1 cellular context compared by ENCODE assay signal in genomic region chr10:3756360-3756740, GRCh38.
TF ChIP-seq lines count a peak whose summit lies in the region.

No MANE protein-coding gene starts in this region.

TF ChIP-seq in K562, 482 proteins besides CTCF, POLR2A, EP300 and RAD21:
- TF ChIP-seq THAP12 (CRISPR knock-in tag; IDR thresholded peaks at IDR 0.05) (no peak), CC2D1A (IDR thresholded peaks at IDR 0.05) (no peak), ATF1 (CRISPR knock-in tag; IDR thresholded peaks at IDR 0.05) (no peak), ATF1 (tag; IDR thresholded peaks at IDR 0.05) (no peak), HOMEZ (CRISPR knock-in tag; IDR thresholded peaks at IDR 0.05) (no peak), ZNF512 (tag; IDR thresholded peaks at IDR 0.05) (peak; percentile 42; the same call in 1 of the 2 replicates), ZBTB7A (IDR thresholded peaks at IDR 0.05; ENCODE audit: borderline replicate concordance, control insufficient read depth, low read depth, low read length) (no peak), ZNF431 (CRISPR knock-in tag; IDR thresholded peaks at IDR 0.05) (no peak)
